Comparison of ENCODE assay signal across 28 cellular contexts in genomic region chr4:96766359-96766758, GRCh38.
"Had no signal": no experiment of that assay in that cellular context is flagged by ENCODE, and none has a peak within 500 bp of the region (broad histone marks: within the 10 kb centered on the region; RNA-seq: fewer than 3 reads in every experiment).

No MANE protein-coding gene starts in this region.

- H3K36me3 ChIP-seq: esophagus squamous epithelium, neural progenitor cell, right atrium auricular region, suprapubic skin, transverse colon, upper lobe of right lung, uterus had no signal

- H3K27ac Mint-ChIP-seq: naive thymus-derived CD4-positive, alpha-beta T cell; nephron; neural progenitor cell; progenitor cell of endocrine pancreas; stimulated activated naive CD8-positive, alpha-beta T cell treated with anti-CD3 and anti-CD28 coated beads, Interleukin-15, amount 100 ng/mL, for 72 hours had no signal

- H3K27me3 ChIP-seq: esophagus squamous epithelium, neural progenitor cell, right atrium auricular region, suprapubic skin, transverse colon, upper lobe of right lung, uterus had no signal

- DNase-seq: dermis blood vessel endothelial cell; effector memory CD4-positive, alpha-beta T cell; erythroblast; esophagus squamous epithelium; head of caudate nucleus; kidney; midbrain; naive thymus-derived CD4-positive, alpha-beta T cell; stimulated activated CD4-positive, alpha-beta T cell treated with anti-CD3 and anti-CD28 coated beads, Interleukin-12 subunit alpha, Interleukin-12 subunit beta, amount 100 ng/mL, for 4 hours; stimulated activated CD4-positive, alpha-beta T cell treated with anti-CD3 and anti-CD28 coated beads, Interleukin-1b, Interleukin-23, amount 100 ng/mL, for 48 hours; stimulated activated CD4-positive, alpha-beta T cell treated with anti-CD3 and anti-CD28 coated beads, Interleukin-4, amount 100 ng/mL, for 1 hour; stimulated activated CD8-positive, alpha-beta memory T cell treated with anti-CD3 and anti-CD28 coated beads, Interleukin-4, amount 100 ng/mL, for 48 hours; stimulated activated naive CD4-positive, alpha-beta T cell; stimulated activated naive CD8-positive, alpha-beta T cell treated with anti-CD3 and anti-CD28 coated beads, Interleukin-15, amount 100 ng/mL, for 72 hours; transverse colon; upper lobe of right lung; uterus had no signal

- H3K27ac ChIP-seq: coronary artery, esophagus squamous epithelium, neural progenitor cell, parathyroid adenoma, right atrium auricular region, suprapubic skin, transverse colon, upper lobe of right lung, uterus had no signal

- H3K4me3 Mint-ChIP-seq: naive thymus-derived CD4-positive, alpha-beta T cell; nephron; neural progenitor cell; stimulated activated naive CD8-positive, alpha-beta T cell treated with anti-CD3 and anti-CD28 coated beads, Interleukin-15, amount 100 ng/mL, for 72 hours had no signal

- ATAC-seq: left lobe of liver; naive thymus-derived CD4-positive, alpha-beta T cell; sciatic nerve; stimulated activated naive CD8-positive, alpha-beta T cell treated with anti-CD3 and anti-CD28 coated beads, Interleukin-15, amount 100 ng/mL, for 72 hours; upper lobe of right lung had no signal

- H3K9me3 Mint-ChIP-seq: nephron had no signal

- H3K4me1 Mint-ChIP-seq: naive thymus-derived CD4-positive, alpha-beta T cell; nephron; neural progenitor cell; stimulated activated naive CD8-positive, alpha-beta T cell treated with anti-CD3 and anti-CD28 coated beads, Interleukin-15, amount 100 ng/mL, for 72 hours had no signal

- H3K4me3 ChIP-seq: coronary artery, esophagus squamous epithelium, lung, neural progenitor cell, right atrium auricular region, smooth muscle cell, suprapubic skin, transverse colon, upper lobe of right lung, uterus had no signal

- H3K27me3 Mint-ChIP-seq: naive thymus-derived CD4-positive, alpha-beta T cell; progenitor cell of endocrine pancreas; stimulated activated naive CD8-positive, alpha-beta T cell treated with anti-CD3 and anti-CD28 coated beads, Interleukin-15, amount 100 ng/mL, for 72 hours had no signal

- H3K4me1 ChIP-seq: esophagus squamous epithelium, neural progenitor cell, parathyroid adenoma, right atrium auricular region, suprapubic skin, transverse colon, upper lobe of right lung, uterus had no signal

- H3K36me3 Mint-ChIP-seq: naive thymus-derived CD4-positive, alpha-beta T cell; neural progenitor cell had no signal

- H3K9me3 ChIP-seq: right atrium auricular region, transverse colon, upper lobe of right lung, uterus had no signal
